24 cellular contexts compared by ENCODE assay signal in the genomic region with DNA sequence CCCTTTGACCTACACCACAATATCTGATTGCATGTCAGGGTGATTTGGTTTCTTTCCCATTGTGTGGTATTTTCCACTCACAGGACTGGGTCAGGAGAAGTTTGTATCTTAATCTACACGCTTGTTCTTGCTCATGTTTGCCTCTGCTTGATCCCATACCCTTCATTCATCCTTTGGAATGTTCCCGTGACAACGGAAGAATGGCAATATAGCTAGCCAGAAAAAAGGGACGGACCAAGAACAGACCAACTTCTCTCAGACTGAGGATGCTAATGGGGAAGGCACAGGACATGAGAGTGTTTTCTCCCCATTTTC. TPM values are rescaled to one million over a fixed set of nuclear protein-coding genes. Genes with fewer than 3 reads are reported as not detected.
"Had no signal": no experiment of that assay in that cellular context is flagged by ENCODE, and none has a peak within 500 bp of the region (broad histone marks: within the 10 kb centered on the region; RNA-seq: fewer than 3 reads in every experiment).

No MANE protein-coding gene starts in this region.

- DNase-seq: Kasumi-1, MG63, NCI-H1092, NCI-H1105 treated with DMSO at 0.1 percent for 48 hours, NCI-H1417 treated with DMSO at 0.1 percent for 48 hours, NCI-H146, NCI-H1694 treated with DMSO at 0.1 percent for 48 hours, NCI-H1930, NCI-H2081, NCI-H2107, NCI-H2227 treated with DMSO at 0.1 percent for 48 hours, NCI-H524, NCI-H526 treated with DMSO at 0.1 percent for 48 hours, NCI-H748 treated with DMSO at 0.1 percent for 48 hours, Peyer's patch, Right ventricle myocardium superior, RPMI8226, SIG-M5 had no signal

- H3K27me3 Mint-ChIP-seq: IgD-negative memory B cell had no signal

- H3K4me2 ChIP-seq: KMS-11 had no signal

- H3K36me3 ChIP-seq: MG63, Peyer's patch, SJSA1 had no signal

- H3K4me1 ChIP-seq: Peyer's patch had no signal

- H3K27ac ChIP-seq: KMS-11, Peyer's patch, SJSA1, SK-N-MC had no signal

- H3K4me3 Mint-ChIP-seq: IgD-negative memory B cell had no signal

- H3K27me3 ChIP-seq: MG63, Peyer's patch, SJSA1 had no signal

- H3K36me3 Mint-ChIP-seq: IgD-negative memory B cell had no signal

- H3K9ac ChIP-seq: KMS-11 had no signal

- H3K4me3 ChIP-seq: K562, MG63, Peyer's patch, SJSA1, SK-N-MC had no signal

- ATAC-seq: HepG2, K562 had no signal

- H3K4me1 Mint-ChIP-seq: IgD-negative memory B cell had no signal

- H3K27ac Mint-ChIP-seq: IgD-negative memory B cell had no signal

- H3K9me3 ChIP-seq: Peyer's patch, SJSA1 had no signal

RNA-seq across cellular contexts. Expression of gene THSD4, which starts 7.8 kb away (rescaled TPM):
- polyA plus RNA-seq: IgD-negative memory B cell had no signal
